In the genomic region with DNA sequence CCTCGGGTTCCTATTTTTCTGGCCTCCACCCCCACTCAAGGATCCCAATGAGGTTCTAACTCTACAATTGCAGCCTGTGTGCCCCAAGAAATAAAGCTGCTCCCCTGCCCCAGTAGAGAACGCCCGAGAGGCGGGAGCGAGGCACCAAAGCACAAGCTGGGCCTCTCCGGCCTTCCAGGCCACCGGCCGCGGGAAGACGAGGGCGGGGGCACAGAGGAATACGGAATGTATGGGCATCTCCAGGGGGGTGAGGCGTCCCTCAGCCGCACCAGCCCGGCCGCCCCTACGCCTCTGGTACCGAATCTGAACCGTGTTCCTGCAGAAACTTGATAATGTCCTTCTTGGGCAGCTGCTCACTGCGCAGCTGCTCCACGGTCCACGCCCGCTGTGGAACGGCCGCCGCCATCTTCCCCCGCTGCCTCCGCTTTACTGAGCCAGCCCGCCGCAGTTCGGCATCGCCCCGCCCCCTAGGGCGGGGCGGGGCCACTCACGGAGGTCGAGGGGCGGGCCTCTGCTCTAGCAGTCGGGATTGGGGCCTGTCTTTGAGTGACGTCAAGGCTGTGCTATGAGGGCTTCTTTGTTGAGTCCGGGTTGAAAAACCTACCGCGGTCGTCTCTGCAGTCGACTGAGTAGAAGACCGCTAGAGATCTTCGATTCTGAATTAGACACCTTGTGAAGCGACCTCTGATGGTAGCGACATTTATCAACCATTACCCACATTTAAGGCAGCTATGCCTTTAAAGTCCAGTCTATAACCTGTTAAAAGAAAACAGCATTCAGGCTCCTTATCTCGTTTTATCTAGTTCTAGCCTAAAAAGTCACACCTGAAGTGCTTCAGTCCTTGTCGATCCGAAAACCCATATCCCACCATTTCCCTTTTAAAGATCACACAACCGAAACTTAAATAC, we compare ENCODE assay signal across 1 cellular context.
A peak's percentile ranks its signal among the peaks of the same experiment; 100 is the strongest.
TF ChIP-seq lines count a peak whose summit lies in the region.

TSS of gene FKBP3 (minus strand) at position 431 of the 908 bp plus-strand sequence. CDS start at position 406, 25 bp downstream.

TF ChIP-seq in WTC11, 78 proteins besides CTCF, POLR2A, EP300 and RAD21 (continued from another document):
- TF ChIP-seq E2F5 (CRISPR knock-in tag; IDR thresholded peaks at IDR 0.05): peak; percentile 77
